Comparison of ENCODE assay signal across 1 cellular context in genomic region chr14:67240168-67240932, GRCh38.
TF ChIP-seq lines count a peak whose summit lies in the region.

No MANE protein-coding gene starts in this region.

TF ChIP-seq in H1, 55 proteins besides CTCF, POLR2A, EP300 and RAD21:
- TF ChIP-seq MAX (IDR thresholded peaks at IDR 0.05) (no peak), HDAC2 (IDR thresholded peaks at IDR 0.05; ENCODE audit: borderline replicate concordance in 1 of 2, low read depth in 2 of 2, low read length in 2 of 2) (0 out of 4 replicates have a peak, but pooled peaks of 1 of the 2 experiments have one; percentile 41), KDM4A (IDR thresholded peaks at IDR 0.05; ENCODE audit: low read depth, low read length, severe bottlenecking) (peak; percentile 27), JUND (IDR thresholded peaks at IDR 0.05; ENCODE audit: low read length) (no peak)
TF ChIP-seq in H1: peak in this region for 2.
